ENCODE assay signal across 8 cellular contexts in the genomic region with DNA sequence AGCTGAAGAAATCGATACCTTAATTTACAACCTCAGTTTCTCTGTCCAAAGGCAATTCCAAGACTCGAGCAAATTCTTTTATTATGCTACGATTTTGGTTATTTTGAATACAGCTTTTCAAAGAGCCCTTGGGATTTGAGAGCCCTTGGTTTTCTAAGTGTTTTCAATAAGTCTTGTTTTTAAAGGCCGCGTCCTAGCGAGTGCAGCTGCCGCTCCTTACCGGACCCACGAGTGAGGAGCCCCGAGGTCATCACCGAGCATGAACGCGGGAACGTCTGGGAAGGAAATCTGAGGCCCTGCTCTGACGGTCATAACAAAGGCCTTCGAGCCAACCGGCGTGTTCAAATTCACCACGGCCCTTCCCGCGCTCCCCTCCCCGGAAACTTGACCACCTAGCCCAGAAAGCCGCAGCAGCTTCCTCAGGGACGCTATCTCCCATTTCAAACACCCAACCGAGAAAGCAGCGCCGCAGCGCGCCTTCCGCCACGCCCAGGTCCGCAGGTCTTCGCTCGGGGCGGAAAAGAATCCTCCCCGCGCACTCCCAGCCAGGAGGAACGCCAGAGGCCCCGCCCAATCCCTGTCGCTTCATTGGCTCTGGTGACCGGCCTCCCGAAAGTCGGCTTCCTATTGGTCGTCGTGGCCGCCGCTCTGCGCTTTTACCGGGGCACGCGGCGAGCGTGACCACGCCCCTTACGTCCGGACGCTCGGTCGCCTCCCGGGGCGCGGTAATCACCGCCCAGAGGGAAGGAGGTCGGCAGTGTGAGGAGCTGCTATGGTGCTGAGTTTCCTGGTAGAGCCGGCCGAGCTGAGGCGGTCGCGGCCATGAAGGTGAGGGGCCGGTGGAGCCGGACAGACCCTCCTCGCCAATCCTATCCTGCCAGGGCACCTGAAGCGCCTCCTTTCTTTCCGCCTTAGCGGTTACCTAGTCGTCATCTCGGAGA. TPM values are rescaled to one million over a fixed set of nuclear protein-coding genes. Genes with fewer than 3 reads are reported as not detected.
A peak's percentile ranks its signal among the peaks of the same experiment; 100 is the strongest.
DNase-seq lines count a peak whose midpoint lies in the region; ATAC-seq and TF ChIP-seq lines count a peak whose summit lies in the region.

A gene with protein sequence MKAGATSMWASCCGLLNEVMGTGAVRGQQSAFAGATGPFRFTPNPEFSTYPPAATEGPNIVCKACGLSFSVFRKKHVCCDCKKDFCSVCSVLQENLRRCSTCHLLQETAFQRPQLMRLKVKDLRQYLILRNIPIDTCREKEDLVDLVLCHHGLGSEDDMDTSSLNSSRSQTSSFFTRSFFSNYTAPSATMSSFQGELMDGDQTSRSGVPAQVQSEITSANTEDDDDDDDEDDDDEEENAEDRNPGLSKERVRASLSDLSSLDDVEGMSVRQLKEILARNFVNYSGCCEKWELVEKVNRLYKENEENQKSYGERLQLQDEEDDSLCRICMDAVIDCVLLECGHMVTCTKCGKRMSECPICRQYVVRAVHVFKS (plus strand): TSS at position 728 of the 941 bp plus-strand sequence. CDS start 95 bp downstream, at position 823.

- peak within 1 kb of the TSS; percentile 84 for H3K4me3 ChIP-seq in left ventricle myocardium inferior
- peak within 1 kb of the TSS; percentile 58 to 95 for H3K4me3 ChIP-seq in prostate gland
- peak within 1 kb of the TSS; percentile 78 for H3K4me3 ChIP-seq in urinary bladder (ENCODE audit: low read depth, low read length)

- H3K9me3 ChIP-seq in left ventricle myocardium inferior (replicated peaks) (no peaks in the 10 kb centered on the region), prostate gland (no peaks in the 10 kb centered on the region)

- peak within 1 kb of the TSS; percentile 74 for H3K27ac ChIP-seq in angular gyrus (ENCODE audit: low read depth, low read length)
- H3K27ac ChIP-seq in left ventricle myocardium inferior (replicated peaks) = peak within 1 kb of the TSS; percentile 94
- H3K27ac ChIP-seq in prostate gland = peak within 1 kb of the TSS; percentile 74 to 87
- H3K27ac ChIP-seq in urinary bladder (ENCODE audit: low read depth) = peak within 1 kb of the TSS; percentile 83

- under 1% methylated on average over 41 of the region's 77 CpGs for WGBS in prostate gland
- under 1% methylated on average over 77 of the region's 77 CpGs for WGBS in urinary bladder

- TF ChIP-seq CTCF in left ventricle myocardium inferior (IDR thresholded peaks at IDR 0.05; ENCODE audit: borderline replicate concordance) (no peak), prostate gland (IDR thresholded peaks at IDR 0.05) (peak in 2 of 4 experiments; percentile 10 to 11)

- H3K4me1 ChIP-seq in left ventricle myocardium inferior (peaks cover 38% of the 10 kb centered on the region), prostate gland (replicated peaks) (no peaks in the 10 kb centered on the region), urinary bladder (ENCODE audit: insufficient read depth) (no peaks in the 10 kb centered on the region)

- DNase-seq in NCI-H187 (lab: John Stamatoyannopoulos, UW) (peak; percentile 97 to 99), T-helper 2 cell (peak; percentile 94 to 99 (median 97)), left ventricle myocardium inferior (peak; percentile 99), prostate gland (ENCODE audit: low spot score) (peak; percentile 98)

- peak; percentile 97 for TF ChIP-seq POLR2A in prostate gland (IDR thresholded peaks at IDR 0.05)

- H3K27me3 ChIP-seq in left ventricle myocardium inferior (ENCODE audit: low read depth) = no peaks in the 10 kb centered on the region
- H3K27me3 ChIP-seq in prostate gland (replicated peaks; ENCODE audit: insufficient read depth) = no peaks in the 10 kb centered on the region

- intact Hi-C loops in left ventricle myocardium inferior (cut with micrococcal nuclease) (no loop called here), prostate gland (cut with DNase I) (no loop called here)

- ATAC-seq in GM18498 (IDR thresholded peaks at IDR 0.05; ENCODE audit: unreplicated experiment) (peak; percentile 94), HG02938 (IDR thresholded peaks at IDR 0.05; ENCODE audit: unreplicated experiment) (peak; percentile 83)

- peaks cover 3% of the 10 kb centered on the region for H3K36me3 ChIP-seq in left ventricle myocardium inferior
- no peaks in the 10 kb centered on the region for H3K36me3 ChIP-seq in prostate gland
- no peaks in the 10 kb centered on the region for H3K36me3 ChIP-seq in urinary bladder (ENCODE audit: insufficient read depth)

RNA-seq across cellular contexts. Expression of the gene that starts here (rescaled TPM):
- total RNA-seq in left ventricle myocardium inferior (22.4 TPM), prostate gland (10 to 100 TPM; 20.3 to 51.5 TPM), urinary bladder (77.4 TPM)
- 22.0 TPM for polyA plus RNA-seq in urinary bladder

Comparison
In these comparisons a context has a peak if more than half of its experiments do, and no peak if none do; other contexts are left out.
1. Peak in every context shown above with its lines: DNase-seq, ATAC-seq, H3K4me3 ChIP-seq and H3K27ac ChIP-seq.